Comparison of ENCODE assay signal across 20 cellular contexts in genomic region chr9:15191358-15191757, GRCh38.
A peak's percentile ranks its signal among the peaks of the same experiment; 100 is the strongest.
DNase-seq lines count a peak whose midpoint lies in the region; ATAC-seq and TF ChIP-seq lines count a peak whose summit lies in the region.
"Had no signal": no experiment of that assay in that cellular context is flagged by ENCODE, and none has a peak within 500 bp of the region (broad histone marks: within the 10 kb centered on the region; RNA-seq: fewer than 3 reads in every experiment).

No MANE protein-coding gene starts in this region.

- TF ChIP-seq CTCF in H9 (conservative IDR thresholded peaks at IDR 0.05) = no peak

- H3K4me3 ChIP-seq in Jurkat, Clone E6-1 (ENCODE audit: low read length) = no peak overlapping the region
- H3K4me3 ChIP-seq: adrenal gland, cardiac muscle cell, right lobe of liver, uterus had no signal

- no peak overlapping the region for H3K18ac ChIP-seq in H9 (ENCODE audit: insufficient read length, low read depth, low read length)

- H3K4me1 ChIP-seq in H9 (ENCODE audit: insufficient read depth, low read length) = no peaks in the 10 kb centered on the region
- H3K4me1 ChIP-seq: adrenal gland, right lobe of liver, uterus had no signal

- no peak overlapping the region for H2AFZ ChIP-seq in H9 (ENCODE audit: low read length)

- H3K27ac Mint-ChIP-seq in activated T-cell treated with anti-CD3 and anti-CD28 coated beads, Interleukin-2, amount 50 U/mL, for 72 hours = no peak overlapping the region
- no peak overlapping the region for H3K27ac Mint-ChIP-seq in activated T-cell treated with anti-CD3 and anti-CD28 coated beads, Interleukin-2, amount 50 U/mL, for 24 hours
- no peak overlapping the region for H3K27ac Mint-ChIP-seq in H9
- H3K27ac Mint-ChIP-seq: CD4-positive, CD25-positive, alpha-beta regulatory T cell; T-cell had no signal

- peaks cover 16% of the 10 kb centered on the region for H3K4me1 Mint-ChIP-seq in activated T-cell treated with anti-CD3 and anti-CD28 coated beads, Interleukin-2, amount 50 U/mL, for 72 hours (ENCODE audit: low read depth)
- peaks cover 19% of the 10 kb centered on the region for H3K4me1 Mint-ChIP-seq in activated T-cell treated with anti-CD3 and anti-CD28 coated beads, Interleukin-2, amount 50 U/mL, for 24 hours (ENCODE audit: low read depth)
- no peaks in the 10 kb centered on the region for H3K4me1 Mint-ChIP-seq in H9

- H3K4me3 Mint-ChIP-seq in activated T-cell treated with anti-CD3 and anti-CD28 coated beads, Interleukin-2, amount 50 U/mL, for 72 hours = no peak overlapping the region
- H3K4me3 Mint-ChIP-seq in activated T-cell treated with anti-CD3 and anti-CD28 coated beads, Interleukin-2, amount 50 U/mL, for 24 hours = no peak overlapping the region
- no peak overlapping the region for H3K4me3 Mint-ChIP-seq in H9
- H3K4me3 Mint-ChIP-seq: CD4-positive, CD25-positive, alpha-beta regulatory T cell; T-cell had no signal

- peak; percentile 7 to 17 for DNase-seq in activated T-cell treated with anti-CD3 and anti-CD28 coated beads, Interleukin-2, amount 50 U/mL, for 72 hours
- DNase-seq in activated T-cell treated with anti-CD3 and anti-CD28 coated beads, Interleukin-2, amount 50 U/mL, for 24 hours = no peak
- peak; percentile 74 for DNase-seq in Jurkat, Clone E6-1 (ENCODE audit: low read depth, low spot score)
- DNase-seq in stimulated activated naive CD8-positive, alpha-beta T cell treated with anti-CD3 and anti-CD28 coated beads, Interleukin-15, Interleukin-2, amounts not matched to agents 100 U/mL and 50 U/mL, for 24 hours = peak; percentile 10
- no peak for DNase-seq in NCI-H82 treated with DMSO at 0.1 percent for 48 hours (lab: John Stamatoyannopoulos, UW; ENCODE audit: unreplicated experiment)
- no peak for DNase-seq in NCI-H2171 treated with DMSO at 0.1 percent for 48 hours (lab: John Stamatoyannopoulos, UW)
- DNase-seq in H9 = no peak
- DNase-seq: adrenal gland, DMS53, left ventricle myocardium superior, NCI-H1694, NCI-H446 treated with DMSO at 0.1 percent for 48 hours, right lobe of liver, T-cell, uterus had no signal

- no peaks in the 10 kb centered on the region for H4K20me1 ChIP-seq in H9 (ENCODE audit: control insufficient read depth, insufficient read depth, insufficient read length)

- no peak overlapping the region for H3K23ac ChIP-seq in H9 (ENCODE audit: insufficient read length, low read depth, low read length)

- H3K14ac ChIP-seq in H9 (ENCODE audit: insufficient read depth, low read length) = no peak overlapping the region

- H4K5ac ChIP-seq in H9 (ENCODE audit: insufficient read length, low read depth, low read length) = no peak overlapping the region

- H3K23me2 ChIP-seq in H9 (ENCODE audit: insufficient read length, low read depth, low read length, poor library complexity, severe bottlenecking) = no peaks in the 10 kb centered on the region

- no peak overlapping the region for H3K56ac ChIP-seq in H9 (ENCODE audit: insufficient read length, low read depth, low read length)

- no peak overlapping the region for H3K9ac ChIP-seq in H9 (ENCODE audit: extremely low read depth, insufficient read length, low read length)

- H3K79me2 ChIP-seq in H9 (ENCODE audit: insufficient read depth, low read length) = no peaks in the 10 kb centered on the region

- H2BK12ac ChIP-seq in H9 (ENCODE audit: insufficient read length, low read depth, low read length) = no peak overlapping the region

- H4K8ac ChIP-seq in H9 (replicated peaks; ENCODE audit: insufficient read length, low read depth, low read length) = no peak overlapping the region

- no peak overlapping the region for H2BK5ac ChIP-seq in H9 (ENCODE audit: insufficient read length, low read length)

- no peak overlapping the region for H3K4ac ChIP-seq in H9 (ENCODE audit: low read depth, low read length)

- no peaks in the 10 kb centered on the region for H3K27me3 Mint-ChIP-seq in activated T-cell treated with anti-CD3 and anti-CD28 coated beads, Interleukin-2, amount 50 U/mL, for 72 hours (ENCODE audit: low read depth)
- no peaks in the 10 kb centered on the region for H3K27me3 Mint-ChIP-seq in activated T-cell treated with anti-CD3 and anti-CD28 coated beads, Interleukin-2, amount 50 U/mL, for 24 hours
- H3K27me3 Mint-ChIP-seq in H9 (ENCODE audit: low read depth) = no peaks in the 10 kb centered on the region
- H3K27me3 Mint-ChIP-seq: CD4-positive, CD25-positive, alpha-beta regulatory T cell; T-cell had no signal

- H3K79me1 ChIP-seq in H9 (ENCODE audit: insufficient read depth, low read depth, low read length, poor library complexity, severe bottlenecking) = no peaks in the 10 kb centered on the region

- no peak overlapping the region for H2AK5ac ChIP-seq in H9 (ENCODE audit: insufficient read length, low read length)

- H3K4me2 ChIP-seq in H9 (ENCODE audit: insufficient read depth, insufficient read length, low read length) = no peak overlapping the region

- H2BK20ac ChIP-seq in H9 (ENCODE audit: low read depth, low read length, poor library complexity, severe bottlenecking) = no peak overlapping the region

- peaks cover 9 to 16% of the 10 kb centered on the region in 2 donors for H3K36me3 Mint-ChIP-seq in activated T-cell treated with anti-CD3 and anti-CD28 coated beads, Interleukin-2, amount 50 U/mL, for 72 hours (ENCODE audit: insufficient read depth in 2 of 2)
- peaks cover 92% of the 10 kb centered on the region for H3K36me3 Mint-ChIP-seq in activated T-cell treated with anti-CD3 and anti-CD28 coated beads, Interleukin-2, amount 50 U/mL, for 24 hours (ENCODE audit: low read depth)
- H3K36me3 Mint-ChIP-seq in H9 (ENCODE audit: insufficient read depth in 1 of 3, low read depth in 3 of 3) = peaks cover 18 to 24% (median 24%) of the 10 kb centered on the region in 3 experiments

- H3K9me3 ChIP-seq in H9 (ENCODE audit: control insufficient read depth, low read depth, low read length) = no peaks in the 10 kb centered on the region
- H3K9me3 ChIP-seq: adrenal gland, right lobe of liver, uterus had no signal

- no peaks in the 10 kb centered on the region for H3K9me3 Mint-ChIP-seq in activated T-cell treated with anti-CD3 and anti-CD28 coated beads, Interleukin-2, amount 50 U/mL, for 72 hours
- no peaks in the 10 kb centered on the region for H3K9me3 Mint-ChIP-seq in activated T-cell treated with anti-CD3 and anti-CD28 coated beads, Interleukin-2, amount 50 U/mL, for 24 hours
- H3K9me3 Mint-ChIP-seq in H9 = peaks cover 5% of the 10 kb centered on the region in 2 experiments; a peak in 3 of 5 replicates
- H3K9me3 Mint-ChIP-seq: T-cell had no signal

- no peak overlapping the region for H3K27ac ChIP-seq in H9 (ENCODE audit: insufficient read length, low read depth, low read length)
- H3K27ac ChIP-seq: adrenal gland, cardiac muscle cell, right lobe of liver, uterus, VCaP had no signal

- H3K27me3 ChIP-seq in H9 (ENCODE audit: insufficient read depth, low read length) = no peaks in the 10 kb centered on the region
- H3K27me3 ChIP-seq: adrenal gland, cardiac muscle cell, right lobe of liver, uterus had no signal

- ATAC-seq in activated T-cell treated with anti-CD3 and anti-CD28 coated beads, Interleukin-2, amount 50 U/mL, for 72 hours (replicated peaks in 1 of 2) = peak; percentile 92 to 96
- peak; percentile 60 for ATAC-seq in HG02642 (IDR thresholded peaks at IDR 0.05; ENCODE audit: poor library complexity, unreplicated experiment)
- peak; percentile 91 for ATAC-seq in stimulated activated naive CD8-positive, alpha-beta T cell treated with anti-CD3 and anti-CD28 coated beads, Interleukin-15, Interleukin-2, amounts not matched to agents 100 U/mL and 50 U/mL, for 24 hours
- ATAC-seq: left ventricle myocardium superior, right lobe of liver, Right ventricle myocardium inferior, T-cell had no signal

- no peak overlapping the region for H3T11ph ChIP-seq in H9 (ENCODE audit: low read length)

- H2BK15ac ChIP-seq in H9 (ENCODE audit: low read depth, low read length) = no peak overlapping the region

- H2BK120ac ChIP-seq in H9 (ENCODE audit: low read depth, low read length, poor library complexity, severe bottlenecking) = no peak overlapping the region

- no peak overlapping the region for H4K91ac ChIP-seq in H9 (ENCODE audit: insufficient read length, low read depth, low read length)

Comparison
In these comparisons a context has a peak if more than half of its experiments do, and no peak if none do; other contexts are left out.
1. DNase-seq: peak in activated T-cell treated with anti-CD3 and anti-CD28 coated beads, Interleukin-2, amount 50 U/mL, for 72 hours (2 of 2), Jurkat, Clone E6-1 (single experiment) and stimulated activated naive CD8-positive, alpha-beta T cell treated with anti-CD3 and anti-CD28 coated beads, Interleukin-15, Interleukin-2, amounts not matched to agents 100 U/mL and 50 U/mL, for 24 hours (single experiment); none in activated T-cell treated with anti-CD3 and anti-CD28 coated beads, Interleukin-2, amount 50 U/mL, for 24 hours (single experiment), NCI-H82 treated with DMSO at 0.1 percent for 48 hours (single experiment), NCI-H2171 treated with DMSO at 0.1 percent for 48 hours (single experiment) and H9 (single experiment).
2. Peak in every context shown above with its lines, with median percentiles within 50 percentile points of each other: ATAC-seq.